ENCODE assay signal across 12 cellular contexts in the genomic region with DNA sequence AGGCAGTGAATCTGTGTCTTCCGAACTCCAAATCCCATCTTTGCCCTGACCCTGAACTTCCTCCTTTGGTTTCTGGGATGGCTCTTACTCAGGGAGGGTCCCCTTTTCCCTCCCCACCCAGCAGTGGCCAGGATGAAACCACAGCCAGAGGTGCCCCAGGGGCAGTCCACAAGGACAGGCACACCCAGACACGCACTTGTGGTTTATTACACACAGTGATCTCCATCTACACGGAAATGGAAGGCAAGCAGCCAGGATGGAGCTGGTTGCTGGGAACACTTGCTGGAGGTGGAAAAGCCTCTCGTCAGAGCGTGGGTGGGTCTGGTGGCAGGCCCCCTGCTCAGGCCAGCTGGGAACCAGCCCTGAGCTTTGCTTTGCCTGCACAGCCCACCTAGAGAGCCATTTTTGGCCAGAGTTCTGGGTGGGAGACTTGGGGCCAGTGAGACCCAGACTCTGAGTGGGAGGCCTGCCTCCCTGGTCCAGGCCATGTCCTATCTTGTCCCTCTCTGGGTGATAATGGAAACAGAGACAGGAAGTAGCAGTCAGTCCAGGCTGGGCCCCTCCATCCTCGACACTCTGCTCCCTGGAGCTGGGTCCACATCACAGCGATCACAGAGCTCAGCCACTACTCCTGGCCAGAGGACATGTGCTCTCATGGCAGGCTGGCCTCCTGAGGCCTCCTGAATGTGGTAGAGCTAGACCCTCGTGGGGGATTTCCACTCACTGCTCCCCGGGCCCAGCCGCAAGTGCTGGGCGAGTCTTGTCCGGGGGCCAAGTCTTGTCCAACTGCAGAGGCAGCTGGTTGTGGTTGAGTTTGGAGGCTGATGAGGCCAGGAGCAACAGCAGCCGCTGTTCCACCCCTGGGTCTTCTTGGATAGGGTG. TPM values are rescaled to one million over a fixed set of nuclear protein-coding genes. Genes with fewer than 3 reads are reported as not detected.
A peak's percentile ranks its signal among the peaks of the same experiment; 100 is the strongest.
DNase-seq lines count a peak whose midpoint lies in the region; ATAC-seq and TF ChIP-seq lines count a peak whose summit lies in the region.
"Had no signal": no experiment of that assay in that cellular context is flagged by ENCODE, and none has a peak within 500 bp of the region (broad histone marks: within the 10 kb centered on the region; RNA-seq: fewer than 3 reads in every experiment).

No MANE protein-coding gene starts in this region.

- H3K27ac Mint-ChIP-seq in activated naive CD8-positive, alpha-beta T cell: peak overlapping the region; percentile 88

- peaks cover 81% of the 10 kb centered on the region for H3K4me1 ChIP-seq in lower lobe of right lung

- H3K36me3 Mint-ChIP-seq in activated naive CD8-positive, alpha-beta T cell: no peaks in the 10 kb centered on the region

- DNase-seq in AG08395 (ENCODE audit: low spot score) (peak; percentile 88), Daoy (ENCODE audit: low read depth) (peak; percentile 82), lower lobe of right lung (no peak), NCI-H82 (lab: John Stamatoyannopoulos, UW) (no peak), sciatic nerve (ENCODE audit: low spot score) (no peak), glomerular visceral epithelial cell (ENCODE audit: extremely low spot score) (no peak)
- DNase-seq: activated CD4-positive, alpha-beta T cell treated with anti-CD3 and anti-CD28 coated beads, Interleukin-2, amount 50 U/mL, for 48 hours had no signal

- H3K27ac ChIP-seq in lower lobe of right lung: peak overlapping the region; percentile 24
- H3K27ac ChIP-seq: cardiac muscle cell had no signal

- no peak for ATAC-seq in lower lobe of right lung
- ATAC-seq in sciatic nerve: no peak
- no peak for ATAC-seq in GM18505 (IDR thresholded peaks at IDR 0.05; ENCODE audit: unreplicated experiment)

- peak overlapping the region; percentile 32 for H3K4me3 Mint-ChIP-seq in activated naive CD8-positive, alpha-beta T cell

- no peaks in the 10 kb centered on the region for H3K36me3 ChIP-seq in lower lobe of right lung
- H3K36me3 ChIP-seq: cardiac muscle cell, suprapubic skin had no signal

- no peaks in the 10 kb centered on the region for H3K9me3 Mint-ChIP-seq in activated naive CD8-positive, alpha-beta T cell (ENCODE audit: low read depth)

- no peak overlapping the region for H3K4me3 ChIP-seq in lower lobe of right lung
- H3K4me3 ChIP-seq: cardiac muscle cell, suprapubic skin had no signal

- no peaks in the 10 kb centered on the region for H3K27me3 Mint-ChIP-seq in activated naive CD8-positive, alpha-beta T cell

- TF ChIP-seq POLR2A in GM18505 (IDR thresholded peaks at IDR 0.05; ENCODE audit: borderline replicate concordance, extremely low read depth, insufficient read depth, insufficient read length): no peak

- intact Hi-C loops in lower lobe of right lung (cut with DNase I) (no loop called here), sciatic nerve (cut with DNase I) (no loop called here)

- H3K9me3 ChIP-seq in lower lobe of right lung: no peaks in the 10 kb centered on the region
- H3K9me3 ChIP-seq: suprapubic skin had no signal

- H3K4me1 Mint-ChIP-seq in activated naive CD8-positive, alpha-beta T cell (ENCODE audit: low read depth): peaks cover 66% of the 10 kb centered on the region

- TF ChIP-seq CTCF in lower lobe of right lung (IDR thresholded peaks at IDR 0.05): no peak

- no peaks in the 10 kb centered on the region for H3K27me3 ChIP-seq in lower lobe of right lung (ENCODE audit: low read depth)
- H3K27me3 ChIP-seq: cardiac muscle cell, suprapubic skin had no signal

RNA-seq across cellular contexts. Expression of gene PHYKPL, which starts 5.1 kb away (rescaled TPM):
- 12.3 and 14.1 TPM in 2 replicates for total RNA-seq in Daoy (2014; rRNA removed; shearing (Covaris generic))
- total RNA-seq in lower lobe of right lung (101 TPM), sciatic nerve (133 TPM)

RNA-seq across cellular contexts. Expression of gene HNRNPAB, which starts 33.3 kb away (rescaled TPM):
- total RNA-seq in Daoy (2014; rRNA removed; shearing (Covaris generic)): 152 and 169 TPM in 2 replicates
- total RNA-seq in lower lobe of right lung: 102 TPM
- total RNA-seq in sciatic nerve: 88.0 TPM

RNA-seq across cellular contexts. Expression of gene GMCL2, which starts 50.5 kb away (rescaled TPM):
- total RNA-seq in Daoy (2014; rRNA removed; shearing (Covaris generic)): not detected in 2 replicates
- total RNA-seq in lower lobe of right lung: not detected
- total RNA-seq in sciatic nerve: not detected
- total RNA-seq: cardiac muscle cell, mucosa of gallbladder had no signal

Comparison
In these comparisons a context has a peak if more than half of its experiments do, and no peak if none do; other contexts are left out.
1. DNase-seq: peak in AG08395 (single experiment) and Daoy (single experiment); none in lower lobe of right lung (single experiment), NCI-H82 (single experiment), sciatic nerve (single experiment) and glomerular visceral epithelial cell (single experiment).